In genomic region chr11:107563702-107564101, GRCh38 we compare ENCODE assay signal across 8 cellular contexts. TPM values are rescaled to one million over a fixed set of nuclear protein-coding genes. Genes with fewer than 3 reads are reported as not detected.
A peak's percentile ranks its signal among the peaks of the same experiment; 100 is the strongest.
DNase-seq lines count a peak whose midpoint lies in the region; ATAC-seq and TF ChIP-seq lines count a peak whose summit lies in the region.

No MANE protein-coding gene starts in this region.

- no peak for TF ChIP-seq EP300 in SK-N-SH (IDR thresholded peaks at IDR 0.05; ENCODE audit: borderline replicate concordance in 1 of 2, low read depth in 1 of 2, low read length in 1 of 2)

- peaks cover 31% of the 10 kb centered on the region; the same call in 1 of the 2 replicates for H3K79me2 ChIP-seq in SK-N-SH (ENCODE audit: insufficient read depth)

- H3K4me3 ChIP-seq in SK-N-SH (ENCODE audit: low read depth in 2 of 2, low read length in 1 of 2) (peak overlapping the region in 1 of 2 experiments; percentile 34; a peak in 1 of 4 replicates), thoracic aorta (peak overlapping the region; percentile 5)

- H4K20me1 ChIP-seq in SK-N-SH (ENCODE audit: insufficient read depth) = no peaks in the 10 kb centered on the region

- peak overlapping the region; percentile 77 for H3K4me2 ChIP-seq in SK-N-SH

- POLR2A ChIA-PET in SK-N-SH (lab: Yijun Ruan, JAX) = no interaction called here

- peak overlapping the region; percentile 50 to 83 for H3K27ac ChIP-seq in SK-N-SH (ENCODE audit: low read depth in 2 of 2, low read length in 1 of 2)
- peak overlapping the region in 1 of 2 donors; percentile 51 for H3K27ac ChIP-seq in thoracic aorta

- 10% methylated on average over 2 of the region's 2 CpGs for WGBS in SK-N-SH (ENCODE audit: low lambda C conversion rate)

- peaks cover 11 to 15% of the 10 kb centered on the region in 2 experiments for H3K36me3 ChIP-seq in SK-N-SH (replicated peaks in 1 of 2; ENCODE audit: control insufficient read depth in 1 of 2, insufficient read depth in 2 of 2, low read length in 1 of 2)
- no peaks in the 10 kb centered on the region for H3K36me3 ChIP-seq in thoracic aorta

- peak overlapping the region; percentile 48 to 96 (median 85) for H3K27ac Mint-ChIP-seq in brain

- peak; percentile 12 for DNase-seq in NCI-H2029 treated with DMSO at 0.1 percent for 48 hours (lab: John Stamatoyannopoulos, UW)
- DNase-seq in NCI-H2029 (lab: John Stamatoyannopoulos, UW) = no peak
- peak; percentile 42 for DNase-seq in SK-N-SH
- peak; percentile 66 for DNase-seq in left kidney (ENCODE audit: low read depth, low spot score)
- DNase-seq in thoracic aorta (ENCODE audit: low spot score) = no peak

- H3K36me3 Mint-ChIP-seq in brain = peaks cover 6% of the 10 kb centered on the region

- ATAC-seq in GM21825 (IDR thresholded peaks at IDR 0.05; ENCODE audit: unreplicated experiment) = peak; percentile 34
- ATAC-seq in thoracic aorta (ENCODE audit: insufficient number of reproducible peaks, low FRiP score, low read depth) = peak; percentile 62

- no peaks in the 10 kb centered on the region for H3K9me3 Mint-ChIP-seq in brain

- H3F3A ChIP-seq in SK-N-SH (replicated peaks; ENCODE audit: insufficient read depth) = peaks cover 41% of the 10 kb centered on the region

- no peak overlapping the region; the same call in 1 of the 2 replicates for H2AFZ ChIP-seq in SK-N-SH (ENCODE audit: low read depth)

- H3K4me3 Mint-ChIP-seq in brain = peak overlapping the region; percentile 78 to 98 (median 92)

- H3K9ac ChIP-seq in SK-N-SH = peak overlapping the region; percentile 49; the same call in 1 of the 2 replicates

- H3K27me3 ChIP-seq in SK-N-SH (ENCODE audit: insufficient read depth) (no peaks in the 10 kb centered on the region), thoracic aorta (replicated peaks; ENCODE audit: insufficient read depth) (no peaks in the 10 kb centered on the region)

- peak; percentile 68 for TF ChIP-seq CTCF in LNCAP (IDR thresholded peaks at IDR 0.05)
- TF ChIP-seq CTCF in SK-N-SH (IDR thresholded peaks at IDR 0.05) = peak; percentile 77
- TF ChIP-seq CTCF in brain (conservative IDR thresholded peaks at IDR 0.05) = peak; percentile 86 to 88
- peak; percentile 62 for TF ChIP-seq CTCF in thoracic aorta (IDR thresholded peaks at IDR 0.05)

- H3K9me3 ChIP-seq in SK-N-SH = no peaks in the 10 kb centered on the region
- no peaks in the 10 kb centered on the region for H3K9me3 ChIP-seq in thoracic aorta

- peak; percentile 84 for TF ChIP-seq RAD21 in SK-N-SH (IDR thresholded peaks at IDR 0.05; ENCODE audit: low read length)

- CTCF ChIA-PET in SK-N-SH (lab: Yijun Ruan, JAX) = interaction anchor here (0.6 to 8.6 kb wide), 33 partner anchors 9 to 1056 kb away, joined by 3 to 110 read pairs (median 4); no protein-coding TSS in a partner anchor

- H3K9me2 ChIP-seq in SK-N-SH = no peaks in the 10 kb centered on the region

- H3K4me1 Mint-ChIP-seq in brain = peaks cover 44% of the 10 kb centered on the region

- peaks cover 8% of the 10 kb centered on the region for H3K27me3 Mint-ChIP-seq in brain

- H3K4me1 ChIP-seq in SK-N-SH (ENCODE audit: control insufficient read depth in 1 of 2, insufficient read depth in 2 of 2, low read depth in 1 of 2, low read length in 1 of 2) (peaks cover 31 to 46% of the 10 kb centered on the region in 2 experiments), thoracic aorta (ENCODE audit: control insufficient read depth in 1 of 2, low read depth in 2 of 2) (peaks cover 9 to 21% of the 10 kb centered on the region in 2 donors)

TF ChIP-seq in SK-N-SH, 30 proteins besides CTCF, POLR2A, EP300 and RAD21:
- TF ChIP-seq SMC3 (IDR thresholded peaks at IDR 0.05; ENCODE audit: low read depth, low read length) (peak; percentile 63), MXI1 (IDR thresholded peaks at IDR 0.05; ENCODE audit: low read depth, low read length) (0 out of 2 replicates have a peak, but pooled peaks have one; percentile 34), IRF3 (IDR thresholded peaks at IDR 0.05; ENCODE audit: low read depth, low read length) (no peak), PBX3 (IDR thresholded peaks at IDR 0.05) (no peak), YY1 (IDR thresholded peaks at IDR 0.05; ENCODE audit: low read depth) (peak; percentile 64; the same call in 1 of the 2 replicates), TCF12 (IDR thresholded peaks at IDR 0.05) (no peak)

RNA-seq across cellular contexts. Expression of gene ALKBH8, which starts 1.8 kb away (rescaled TPM):
- 2.4 and 3.5 TPM in 2 replicates for polyA plus RNA-seq in SK-N-SH (2012; rRNA removed)
- polyA plus RNA-seq in SK-N-SH (2012; cell fraction: cytosol; rRNA removed) = 4.0 and 4.1 TPM in 2 replicates
- polyA plus RNA-seq in SK-N-SH (2012; cell fraction: nucleus; rRNA removed) = 1.9 and 4.6 TPM in 2 replicates
- 2.2 TPM for polyA plus RNA-seq in brain (ENCODE audit: insufficient read depth, low read depth, low replicate concordance)
- total RNA-seq in thoracic aorta = 10 to 100 TPM; 10.6 to 16.8 TPM

RNA-seq across cellular contexts. Expression of gene ELMOD1, which starts 27.2 kb away (rescaled TPM):
- polyA plus RNA-seq in SK-N-SH (2012; rRNA removed) (not detected in 2 replicates), brain (ENCODE audit: insufficient read depth, low read depth, low replicate concordance) (5.8 TPM)
- 0.03 and 0.06 TPM in 2 replicates for polyA plus RNA-seq in SK-N-SH (2012; cell fraction: cytosol; rRNA removed)
- 0.06 TPM in 1 of 2 replicates, not detected in the other for polyA plus RNA-seq in SK-N-SH (2012; cell fraction: nucleus; rRNA removed)
- 1 to 10 TPM in 1 of 2 donors, not detected in 1; 3.2 TPM for total RNA-seq in thoracic aorta

Comparison
In these comparisons a context has a peak if more than half of its experiments do, and no peak if none do; other contexts are left out.
1. DNase-seq: peak in NCI-H2029 treated with DMSO at 0.1 percent for 48 hours (single experiment), SK-N-SH (single experiment) and left kidney (single experiment); none in NCI-H2029 (single experiment) and thoracic aorta (single experiment).
2. Peak in every context shown above with its lines, with median percentiles within 50 percentile points of each other: CTCF ChIP-seq.